In genomic region chr10:131902211-131902610, GRCh38 we compare ENCODE assay signal across 9 cellular contexts. TPM values are rescaled to one million over a fixed set of nuclear protein-coding genes. Genes with fewer than 3 reads are reported as not detected.
DNase-seq lines count a peak whose midpoint lies in the region; ATAC-seq, FAIRE-seq and TF ChIP-seq lines count a peak whose summit lies in the region.
"Had no signal": no experiment of that assay in that cellular context is flagged by ENCODE, and none has a peak within 500 bp of the region (broad histone marks: within the 10 kb centered on the region; RNA-seq: fewer than 3 reads in every experiment).

No MANE protein-coding gene starts in this region.

- no peak for TF ChIP-seq RAD21 in K562 (CRISPR knock-in tag; conservative IDR thresholded peaks at IDR 0.05 in 1 of 2, IDR thresholded peaks at IDR 0.05 in 1 of 2)

- H3K36me3 ChIP-seq in heart right ventricle (peaks cover 0 to 21% (median 5%) of the 10 kb centered on the region in 9 donors), K562 (ENCODE audit: control insufficient read depth, insufficient read depth, low read length) (peaks cover 39% of the 10 kb centered on the region; the same call in 2 of the 3 replicates), vagina (no peaks in the 10 kb centered on the region)

- no peaks in the 10 kb centered on the region for H3K9me3 ChIP-seq in heart right ventricle
- no peaks in the 10 kb centered on the region for H3K9me3 ChIP-seq in K562 (replicated peaks; ENCODE audit: control insufficient read depth, insufficient read depth, low read depth, low read length)
- no peaks in the 10 kb centered on the region for H3K9me3 ChIP-seq in vagina

- POLR2A ChIA-PET in K562 (lab: Yijun Ruan, JAX): interaction anchor here (4.6 to 7.7 kb wide), 2 partner anchors 9 to 12 kb away, joined by 37 to 100 read pairs; no protein-coding TSS in a partner anchor

- no peaks in the 10 kb centered on the region for H3K9me1 ChIP-seq in K562 (ENCODE audit: control insufficient read depth, insufficient read depth, low read length)

- peaks cover 10 to 62% (median 54%) of the 10 kb centered on the region in 9 donors for H3K4me1 ChIP-seq in heart right ventricle
- H3K4me1 ChIP-seq in K562 (replicated peaks in 1 of 2; ENCODE audit: control insufficient read depth in 2 of 2, insufficient read depth in 2 of 2, low read length in 2 of 2): peaks cover 36 to 37% of the 10 kb centered on the region in 2 experiments
- peaks cover 61% of the 10 kb centered on the region for H3K4me1 ChIP-seq in vagina

- intact Hi-C loops in heart right ventricle (cut with DNase I) (loop anchor here in 6 of 10 donors (5.0 kb wide), 5 partner anchors 35 to 120 kb away; partner anchors contain the start of gene BNIP3 (in 1 of the 6)), Right ventricle myocardium superior (cut with DNase I) (loop anchor here (5.0 kb wide), 1 partner anchor 80 kb away; the partner anchor contains the start of gene BNIP3), K562 (cut with micrococcal nuclease) (loop anchor here (10.0 kb wide), 1 partner anchor 83 kb away; the partner anchor contains the start of gene BNIP3), vagina (cut with DNase I) (loop anchor here (10.0 kb wide), 2 partner anchors 63 to 433 kb away; partner anchors contain the start of gene LRRC27)

- 37 to 39% methylated on average over 5 of the region's 5 CpGs for WGBS in heart right ventricle, 2 donors
- WGBS in K562 (ENCODE audit: insufficient coverage, low coverage, missing lambda C conversion rate): 7% methylated on average over 5 of the region's 5 CpGs

- ATAC-seq in heart right ventricle (no peak), Right ventricle myocardium superior (ENCODE audit: poor library complexity) (no peak), K562 (no peak)

- peak overlapping the region; percentile 80 for H3K4me2 ChIP-seq in K562 (ENCODE audit: insufficient read depth, low read length)

- no peak overlapping the region for H2AFZ ChIP-seq in K562 (ENCODE audit: low read depth, low read length)

- H3K27ac ChIP-seq in heart right ventricle: peak overlapping the region in 8 of 10 donors; percentile 93 to 98 (median 96)
- peak overlapping the region; percentile 90 for H3K27ac ChIP-seq in K562 (ENCODE audit: extremely low read depth, low read depth, low read length)
- H3K27ac ChIP-seq in vagina: peak overlapping the region; percentile 94

- peaks cover 0 to 21% (median 16%) of the 10 kb centered on the region in 7 donors for H3K27me3 ChIP-seq in heart right ventricle
- no peaks in the 10 kb centered on the region for H3K27me3 ChIP-seq in K562 (ENCODE audit: control insufficient read depth in 2 of 2, insufficient read depth in 2 of 2, low read length in 2 of 2)
- no peaks in the 10 kb centered on the region for H3K27me3 ChIP-seq in vagina

- BruUV-seq in K562 (replicated peaks; lab: Mats Ljungman, UMichigan): TSS peak; percentile 46

- H3K4me3 ChIP-seq in heart right ventricle (peak overlapping the region; percentile 69 to 99 (median 90)), K562 (peak overlapping the region; percentile 81), vagina (peak overlapping the region; percentile 91 to 98)

- TF ChIP-seq EP300 in K562 (IDR thresholded peaks at IDR 0.05; ENCODE audit: low read length): no peak

- FAIRE-seq in K562 (lab: Jason Lieb, UNC) (no peak), GM12892 (lab: Jason Lieb, UNC) (no peak)

- TF ChIP-seq POLR2A in K562 (conservative IDR thresholded peaks at IDR 0.05) (no peak), vagina (IDR thresholded peaks at IDR 0.05) (no peak), GM12892 (IDR thresholded peaks at IDR 0.05; ENCODE audit: low read depth, low read length) (no peak)

- in situ Hi-C loops in K562 (cut with MboI): no loop called here

- peaks cover 15% of the 10 kb centered on the region for H4K20me1 ChIP-seq in K562 (replicated peaks; ENCODE audit: control insufficient read depth, insufficient read depth, low read length)

- peaks cover 61% of the 10 kb centered on the region for H3K79me2 ChIP-seq in K562 (ENCODE audit: control insufficient read depth, insufficient read depth, low read length)

- H3K9ac ChIP-seq in K562 (ENCODE audit: insufficient read depth in 1 of 2, low read depth in 2 of 2, low read length in 2 of 2): peak overlapping the region; percentile 89 to 98; a peak in 3 of 4 replicates

- CTCF ChIA-PET in K562 (lab: Yijun Ruan, JAX; ENCODE audit: low intra/inter-chr PET ratio): no interaction called here

- TF ChIP-seq CTCF in heart right ventricle (IDR thresholded peaks at IDR 0.05): no peak
- no peak for TF ChIP-seq CTCF in K562 (IDR thresholded peaks at IDR 0.05 in 2 of 3, conservative IDR thresholded peaks at IDR 0.05 in 1 of 3; ENCODE audit: insufficient read depth in 2 of 3, low read depth in 1 of 3, low read length in 3 of 3)
- TF ChIP-seq CTCF in vagina (IDR thresholded peaks at IDR 0.05): no peak

- DNase-seq in heart right ventricle (no peak), Right ventricle myocardium superior (no peak), K562 (ENCODE audit: extremely low read depth in 1 of 4, low spot score in 3 of 4) (no peak), mesenteric fat pad (ENCODE audit: low spot score) (peak; percentile 45), vagina (ENCODE audit: extremely low spot score in 2 of 2) (no peak), GM12892 (ENCODE audit: insufficient read length) (no peak), NCI-H128 (lab: John Stamatoyannopoulos, UW; ENCODE audit: unreplicated experiment) (no peak)
- no peak for DNase-seq in activated CD4-positive, alpha-beta T cell treated with anti-CD3 and anti-CD28 coated beads, Interleukin-2, amount 50 U/mL, for 1 hour
- DNase-seq: NCI-H446 treated with DMSO at 0.1 percent for 48 hours had no signal

TF ChIP-seq in K562, 482 proteins besides CTCF, POLR2A, EP300 and RAD21:
- TF ChIP-seq PURB (CRISPR knock-in tag; IDR thresholded peaks at IDR 0.05; ENCODE audit: low read depth) (no peak), PPARD (CRISPR knock-in tag; IDR thresholded peaks at IDR 0.05) (no peak), NCOA2 (IDR thresholded peaks at IDR 0.05; ENCODE audit: partially characterized antibody in 2 of 2) (no peak), TAF15 (IDR thresholded peaks at IDR 0.05; ENCODE audit: low read depth, low read length) (no peak), ELF1 (tag; IDR thresholded peaks at IDR 0.05) (no peak), NR3C1 (CRISPR knock-in tag; IDR thresholded peaks at IDR 0.05) (no peak), SMAD2 (IDR thresholded peaks at IDR 0.05; ENCODE audit: low read depth, low read length) (no peak), ZNF778 (CRISPR knock-in tag; IDR thresholded peaks at IDR 0.05) (no peak), IFI16 (CRISPR knock-in tag; IDR thresholded peaks at IDR 0.05) (no peak), SREBF2 (CRISPR knock-in tag; IDR thresholded peaks at IDR 0.05) (no peak), RFX1 (IDR thresholded peaks at IDR 0.05) (no peak), BCL6 (CRISPR knock-in tag; IDR thresholded peaks at IDR 0.05) (no peak), PBX2 (CRISPR knock-in tag; IDR thresholded peaks at IDR 0.05; ENCODE audit: low read depth) (no peak), PBX2 (tag; conservative IDR thresholded peaks at IDR 0.05; ENCODE audit: low read depth) (no peak), SAP30 (IDR thresholded peaks at IDR 0.05; ENCODE audit: borderline replicate concordance, insufficient read depth, low read depth, low read length, poor library complexity, severe bottlenecking) (no peak), SIRT6 (IDR thresholded peaks at IDR 0.05; ENCODE audit: low read depth, low read length) (no peak), ZNF274 (IDR thresholded peaks at IDR 0.05; ENCODE audit: borderline replicate concordance, low read depth, low read length) (no peak)

RNA-seq across cellular contexts. Expression of gene PPP2R2D, which starts 1.4 kb away (rescaled TPM):
- total RNA-seq in heart right ventricle (10 to 100 TPM; 26.8 to 46.5 (median 35.1) TPM), Right ventricle myocardium superior (33.9 TPM), K562 (2014; rRNA removed) (26.8 and 28.0 TPM in 2 replicates), K562 (2014; rRNA removed; fragmentation: Illumina TruSeq; extraction: Trizol) (22.2 and 23.9 TPM in 2 replicates), K562 (2015; rRNA removed; fragmentation: Illumina TruSeq; extraction: Trizol) (32.0 and 32.5 TPM in 2 replicates), K562 (2021) (29.9 and 31.3 TPM in 2 replicates), mesenteric fat pad (27.4 TPM), vagina (49.4 TPM)
- polyA plus RNA-seq in heart right ventricle (10 to 100 TPM; 32.5 to 45.9 TPM), K562 (2011; rRNA removed) (31.2 and 37.0 TPM in 2 replicates), K562 (2014; fragmentation: Illumina TruSeq; extraction: Trizol) (23.6 and 26.8 TPM in 2 replicates), K562 (2014; fragmentation: Nextera tagmentation; extraction: Ambion mirVana) (1 to 10 TPM; 1.9 to 5.1 TPM), K562 (2014; rRNA removed) (35.1 and 35.6 TPM in 2 replicates)
- total RNA-seq in K562 (2011; cell fraction: chromatin; rRNA removed; ENCODE audit: low replicate concordance): 76.3 and 99.7 TPM in 2 replicates
- 34.7 and 41.2 TPM in 2 replicates for total RNA-seq in K562 (2011; cell fraction: nucleolus; rRNA removed)
- total RNA-seq in K562 (2011; cell fraction: nucleoplasm; rRNA removed): 42.2 and 48.0 TPM in 2 replicates
- polyA plus RNA-seq in K562 (2011; cell fraction: cytosol; rRNA removed): 30.3 TPM in 2 replicates
- 59.2 and 67.7 TPM in 2 replicates for polyA plus RNA-seq in K562 (2011; cell fraction: nucleus; rRNA removed)
- polyA plus RNA-seq in K562 (2012): 25.0 and 26.8 TPM in 2 replicates
- 35.7 and 36.8 TPM in 2 replicates for polyA minus RNA-seq in K562 (2011; rRNA and poly(A)+ RNA removed)
- polyA minus RNA-seq in K562 (2011; cell fraction: cytosol; rRNA and poly(A)+ RNA removed): 19.0 and 19.1 TPM in 2 replicates
- 24.1 and 29.9 TPM in 2 replicates for polyA minus RNA-seq in K562 (2011; cell fraction: nucleus; rRNA and poly(A)+ RNA removed)
- polyA plus RNA-seq in GM12892 (2012; ENCODE audit: missing spikeins): 24.1 TPM
